Comparison of ENCODE assay signal across 19 cellular contexts in genomic region chr1:224569276-224569675, GRCh38.
"Had no signal": no experiment of that assay in that cellular context is flagged by ENCODE, and none has a peak within 500 bp of the region (broad histone marks: within the 10 kb centered on the region; RNA-seq: fewer than 3 reads in every experiment).

No MANE protein-coding gene starts in this region.

- DNase-seq: colonic mucosa; cortex of kidney; effector CD8-positive, alpha-beta T cell; effector memory CD8-positive, alpha-beta T cell; endodermal cell; erythroblast; foreskin keratinocyte; gastrocnemius medialis; glutamatergic neuron; head of caudate nucleus; heart right ventricle; hippocampal formation; left cardiac atrium; left lung; left ventricle myocardium superior; lower lobe of right lung; mesenchymal stem cell; mucosa of descending colon; naive B cell had no signal
